33 cellular contexts compared by ENCODE assay signal in genomic region chr9:89273528-89274279, GRCh38. TPM values are rescaled to one million over a fixed set of nuclear protein-coding genes. Genes with fewer than 3 reads are reported as not detected.
"Had no signal": no experiment of that assay in that cellular context is flagged by ENCODE, and none has a peak within 500 bp of the region (broad histone marks: within the 10 kb centered on the region; RNA-seq: fewer than 3 reads in every experiment).

No MANE protein-coding gene starts in this region.

- FAIRE-seq: bronchial epithelial cell had no signal

- H3K4me1 ChIP-seq: ascending aorta, body of pancreas, SJCRH30 had no signal

- H3K27me3 ChIP-seq: ascending aorta, body of pancreas, SJCRH30 had no signal

- DNase-seq: activated B cell treated with CpG ODN at 0.5 μM for 24 hours; activated CD4-positive, alpha-beta T cell treated with anti-CD3 and anti-CD28 coated beads for 4 hours; activated CD4-positive, alpha-beta T cell treated with anti-CD3 and anti-CD28 coated beads, Interleukin-2, amount 50 U/mL, for 4 hours; activated CD4-positive, CD25-positive, alpha-beta regulatory T cell treated with anti-CD3 and anti-CD28 coated beads, Interleukin-2, amount 50 U/mL, for 72 hours; activated CD8-positive, alpha-beta T cell treated with anti-CD3 and anti-CD28 coated beads for 36 hours; activated effector memory CD4-positive, alpha-beta T cell treated with anti-CD3 and anti-CD28 coated beads, Interleukin-2, amount 50 U/mL, for 16 hours; activated naive CD4-positive, alpha-beta T cell; activated naive CD8-positive, alpha-beta T cell treated with anti-CD3 and anti-CD28 coated beads, Interleukin-2, amount 10 ng/mL, durations not matched to agents 7 days and 5 days; activated T-cell treated with anti-CD3 and anti-CD28 coated beads, Interleukin-2, amount 50 U/mL, for 1 hour; activated T-cell treated with anti-CD3 and anti-CD28 coated beads, Interleukin-2, amount 50 U/mL, for 72 hours; amygdala; body of pancreas; caudate nucleus; cerebellar nuclear complex; NCI-H1105; NCI-H1417 treated with DMSO at 0.1 percent for 48 hours; NCI-H1694; NCI-H1930; NCI-H2081 treated with DMSO at 0.1 percent for 48 hours; NCI-H226; NCI-H446 treated with DMSO at 0.1 percent for 48 hours; NCI-H524; NCI-H69; SHP77; SJCRH30; T-cell; T-helper 17 cell had no signal

- H3K36me3 ChIP-seq: ascending aorta, SJCRH30 had no signal

- H3K4me3 ChIP-seq: ascending aorta, body of pancreas, SJCRH30, SK-N-MC had no signal

- H3K27ac ChIP-seq: ascending aorta, body of pancreas, SJCRH30, SK-N-MC, VCaP had no signal

- ATAC-seq: activated CD8-positive, alpha-beta T cell treated with anti-CD3 and anti-CD28 coated beads for 36 hours; activated T-cell treated with anti-CD3 and anti-CD28 coated beads, Interleukin-2, amount 50 U/mL, for 72 hours; activated T-helper 17 cell treated with anti-CD3 and anti-CD28 coated beads, Interleukin-2, amount 50 U/mL, for 72 hours; body of pancreas; Panc1; T-cell; T-helper 17 cell had no signal

RNA-seq across cellular contexts. Expression of gene CKS2, which starts 37.3 kb away (rescaled TPM):
- total RNA-seq: ascending aorta had no signal
